9 cellular contexts compared by ENCODE assay signal in the genomic region with DNA sequence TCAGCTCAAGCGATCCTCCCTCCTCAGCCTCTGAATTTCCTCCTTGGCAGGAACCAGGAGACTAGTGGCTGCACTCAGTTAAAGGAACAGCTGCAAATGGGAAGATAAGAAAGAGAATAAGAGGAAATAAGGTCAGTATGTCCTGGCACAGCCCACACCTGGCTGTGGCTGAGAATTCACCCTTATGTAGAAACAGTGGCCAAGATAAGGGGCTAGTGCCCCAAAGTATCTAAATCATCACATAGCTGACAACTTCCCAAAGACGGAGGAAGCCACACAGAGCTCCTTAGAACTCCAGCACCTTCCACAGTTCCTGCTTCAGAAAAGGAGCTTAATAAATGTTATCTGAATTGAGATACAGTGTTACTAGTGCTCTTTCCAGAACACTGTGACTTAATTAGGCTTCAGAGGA. TPM values are rescaled to one million over a fixed set of nuclear protein-coding genes. Genes with fewer than 3 reads are reported as not detected.
DNase-seq lines count a peak whose midpoint lies in the region; ATAC-seq, FAIRE-seq and TF ChIP-seq lines count a peak whose summit lies in the region.
"Had no signal": no experiment of that assay in that cellular context is flagged by ENCODE, and none has a peak within 500 bp of the region (broad histone marks: within the 10 kb centered on the region; RNA-seq: fewer than 3 reads in every experiment).

No MANE protein-coding gene starts in this region.

- H3K9me1 ChIP-seq in K562 (ENCODE audit: control insufficient read depth, insufficient read depth, low read length), result no peaks in the 10 kb centered on the region

- in situ Hi-C loops in K562 (cut with MboI), result no loop called here

- H4K20me1 ChIP-seq in K562 (replicated peaks; ENCODE audit: control insufficient read depth, insufficient read depth, low read length), result no peaks in the 10 kb centered on the region

- H3K4me1 ChIP-seq in K562 (replicated peaks in 1 of 2; ENCODE audit: control insufficient read depth in 2 of 2, insufficient read depth in 2 of 2, low read length in 2 of 2), result peaks cover 7 to 29% of the 10 kb centered on the region in 2 experiments

- no peaks in the 10 kb centered on the region for H3K9me3 ChIP-seq in K562 (replicated peaks; ENCODE audit: control insufficient read depth, insufficient read depth, low read depth, low read length)

- BruUV-seq in K562 (replicated peaks; lab: Mats Ljungman, UMichigan), result no TSS peak

- intact Hi-C loops in K562 (cut with micrococcal nuclease) (no loop called here), left colon (cut with DNase I, micrococcal nuclease) (no loop called here)

- peak overlapping the region; percentile 61 for H3K4me2 ChIP-seq in K562 (ENCODE audit: insufficient read depth, low read length)

- FAIRE-seq in K562 (lab: Jason Lieb, UNC), result peak; percentile 86

- WGBS in K562 (ENCODE audit: insufficient coverage, low coverage, missing lambda C conversion rate), result 0% methylated on average over 2 of the region's 2 CpGs

- H3K79me2 ChIP-seq in K562 (ENCODE audit: control insufficient read depth, insufficient read depth, low read length), result peaks cover 26% of the 10 kb centered on the region

- peak; percentile 27 for DNase-seq in KG1 (lab: John Stamatoyannopoulos, UW)
- DNase-seq in K562 (ENCODE audit: extremely low read depth in 1 of 4, low spot score in 3 of 4), result peak; percentile 63 to 80 (median 67)
- DNase-seq in left colon, result peak; percentile 12 to 29
- peak; percentile 16 for DNase-seq in superior temporal gyrus (ENCODE audit: extremely low spot score)
- DNase-seq in NCI-H1048 (lab: John Stamatoyannopoulos, UW), result no peak
- no peak for DNase-seq in inferior parietal cortex (ENCODE audit: extremely low spot score)
- DNase-seq in NCI-H146 (lab: John Stamatoyannopoulos, UW), result no peak
- no peak for DNase-seq in HPDE6-E6E7 (ENCODE audit: extremely low spot score)

- peak overlapping the region; percentile 6 to 34; a peak in 2 of 4 replicates for H3K9ac ChIP-seq in K562 (ENCODE audit: insufficient read depth in 1 of 2, low read depth in 2 of 2, low read length in 2 of 2)

- H3K27ac ChIP-seq in K562 (ENCODE audit: extremely low read depth, low read depth, low read length), result peak overlapping the region; percentile 57

- CTCF ChIA-PET in K562 (lab: Yijun Ruan, JAX; ENCODE audit: low intra/inter-chr PET ratio), result no interaction called here

- ATAC-seq in K562, result peak; percentile 22
- ATAC-seq in left colon, result peak; percentile 30

- TF ChIP-seq POLR2A in K562 (conservative IDR thresholded peaks at IDR 0.05), result no peak

- no peak overlapping the region for H3K4me3 ChIP-seq in K562

- peak overlapping the region; percentile 79 for H2AFZ ChIP-seq in K562 (ENCODE audit: low read depth, low read length)

- TF ChIP-seq CTCF in K562 (IDR thresholded peaks at IDR 0.05 in 2 of 3, conservative IDR thresholded peaks at IDR 0.05 in 1 of 3; ENCODE audit: insufficient read depth in 2 of 3, low read depth in 1 of 3, low read length in 3 of 3), result no peak

- TF ChIP-seq EP300 in K562 (IDR thresholded peaks at IDR 0.05; ENCODE audit: low read length), result peak; percentile 79

- TF ChIP-seq RAD21 in K562 (CRISPR knock-in tag; conservative IDR thresholded peaks at IDR 0.05 in 1 of 2, IDR thresholded peaks at IDR 0.05 in 1 of 2), result no peak

- no peaks in the 10 kb centered on the region for H3K27me3 ChIP-seq in K562 (ENCODE audit: control insufficient read depth in 2 of 2, insufficient read depth in 2 of 2, low read length in 2 of 2)

- H3K36me3 ChIP-seq in K562 (ENCODE audit: control insufficient read depth, insufficient read depth, low read length), result no peaks in the 10 kb centered on the region

- POLR2A ChIA-PET in K562 (lab: Yijun Ruan, JAX), result interaction anchor here (0.7 to 1.7 kb wide), 3 partner anchors 9 to 729 kb away, joined by 3 to 8 read pairs (median 3); no protein-coding TSS in a partner anchor

TF ChIP-seq in K562, 482 proteins besides CTCF, POLR2A, EP300 and RAD21 (continues in another document):
- TF ChIP-seq ARID1B (IDR thresholded peaks at IDR 0.05) (peak; percentile 91), RNF2 (IDR thresholded peaks at IDR 0.05) (0 out of 2 replicates have a peak, but pooled peaks have one; percentile 28), SMAD4 (CRISPR knock-in tag; conservative IDR thresholded peaks at IDR 0.05) (peak; percentile 82; the same call in 1 of the 2 replicates), PCBP2 (IDR thresholded peaks at IDR 0.05; ENCODE audit: low read depth, low read length, poor library complexity, severe bottlenecking) (no peak), CXXC5 (CRISPR knock-in tag; IDR thresholded peaks at IDR 0.05) (peak; percentile 41; the same call in 1 of the 2 replicates), SIRT6 (IDR thresholded peaks at IDR 0.05; ENCODE audit: low read depth, low read length) (no peak), MTA2 (IDR thresholded peaks at IDR 0.05; ENCODE audit: low read depth) (peak; percentile 84), HDAC3 (IDR thresholded peaks at IDR 0.05; ENCODE audit: borderline replicate concordance, partially characterized antibody) (peak; percentile 30), ELF1 (tag; IDR thresholded peaks at IDR 0.05) (peak; percentile 37; the same call in 1 of the 2 replicates), PHB2 (IDR thresholded peaks at IDR 0.05; ENCODE audit: low read depth) (no peak), ZNF212 (CRISPR knock-in tag; IDR thresholded peaks at IDR 0.05) (no peak), PML (IDR thresholded peaks at IDR 0.05; ENCODE audit: low read length) (peak; percentile 63; the same call in 1 of the 2 replicates), ESRRA (IDR thresholded peaks at IDR 0.05; ENCODE audit: borderline replicate concordance, low read depth) (peak; percentile 45; the same call in 1 of the 2 replicates), GATAD2B (IDR thresholded peaks at IDR 0.05; ENCODE audit: borderline replicate concordance) (peak; percentile 46; the same call in 1 of the 2 replicates), DACH1 (IDR thresholded peaks at IDR 0.05; ENCODE audit: partially characterized antibody) (peak; percentile 43)
- TF ChIP-seq, protein P1, sequence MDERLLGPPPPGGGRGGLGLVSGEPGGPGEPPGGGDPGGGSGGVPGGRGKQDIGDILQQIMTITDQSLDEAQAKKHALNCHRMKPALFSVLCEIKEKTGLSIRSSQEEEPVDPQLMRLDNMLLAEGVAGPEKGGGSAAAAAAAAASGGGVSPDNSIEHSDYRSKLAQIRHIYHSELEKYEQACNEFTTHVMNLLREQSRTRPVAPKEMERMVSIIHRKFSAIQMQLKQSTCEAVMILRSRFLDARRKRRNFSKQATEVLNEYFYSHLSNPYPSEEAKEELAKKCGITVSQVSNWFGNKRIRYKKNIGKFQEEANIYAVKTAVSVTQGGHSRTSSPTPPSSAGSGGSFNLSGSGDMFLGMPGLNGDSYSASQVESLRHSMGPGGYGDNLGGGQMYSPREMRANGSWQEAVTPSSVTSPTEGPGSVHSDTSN (CRISPR knock-in tag; IDR thresholded peaks at IDR 0.05; ENCODE audit: low read depth), result no peak
- TF ChIP-seq, protein P1 (tag; conservative IDR thresholded peaks at IDR 0.05; ENCODE audit: low read depth), result peak; percentile 77

RNA-seq across cellular contexts. Expression of a gene that starts 2.3 kb away (rescaled TPM):
- total RNA-seq in K562 (2011; cell fraction: chromatin; rRNA removed; ENCODE audit: low replicate concordance), result 9.3 and 16.5 TPM in 2 replicates
- 11.1 and 14.0 TPM in 2 replicates for total RNA-seq in K562 (2011; cell fraction: nucleolus; rRNA removed)
- 12.3 and 16.3 TPM in 2 replicates for total RNA-seq in K562 (2011; cell fraction: nucleoplasm; rRNA removed)
- total RNA-seq in K562 (2014; rRNA removed), result 24.8 and 25.1 TPM in 2 replicates
- 12.3 and 13.7 TPM in 2 replicates for total RNA-seq in K562 (2014; rRNA removed; fragmentation: Illumina TruSeq; extraction: Trizol)
- total RNA-seq in K562 (2015; rRNA removed; fragmentation: Illumina TruSeq; extraction: Trizol), result 12.1 and 12.4 TPM in 2 replicates
- total RNA-seq in K562 (2021), result 12.0 and 14.0 TPM in 2 replicates
- polyA plus RNA-seq in K562 (2011; rRNA removed), result 5.7 and 7.1 TPM in 2 replicates
- polyA plus RNA-seq in K562 (2011; cell fraction: cytosol; rRNA removed), result 5.1 TPM in 2 replicates
- polyA plus RNA-seq in K562 (2011; cell fraction: nucleus; rRNA removed), result 3.8 and 4.5 TPM in 2 replicates
- 9.0 and 13.6 TPM in 2 replicates for polyA plus RNA-seq in K562 (2012)
- polyA plus RNA-seq in K562 (2014; fragmentation: Illumina TruSeq; extraction: Trizol), result 9.1 and 10.7 TPM in 2 replicates
- 1 to 10 TPM in 1 of 2 experiments, under 1 TPM in 1; 0.89 to 1.5 TPM for polyA plus RNA-seq in K562 (2014; fragmentation: Nextera tagmentation; extraction: Ambion mirVana)
- 10.5 and 14.8 TPM in 2 replicates for polyA plus RNA-seq in K562 (2014; rRNA removed)
- 9.3 and 9.4 TPM in 2 replicates for polyA minus RNA-seq in K562 (2011; rRNA and poly(A)+ RNA removed)
- polyA minus RNA-seq in K562 (2011; cell fraction: cytosol; rRNA and poly(A)+ RNA removed), result 7.7 and 8.4 TPM in 2 replicates
- 14.2 and 15.5 TPM in 2 replicates for polyA minus RNA-seq in K562 (2011; cell fraction: nucleus; rRNA and poly(A)+ RNA removed)
- total RNA-seq in left colon, result 10 to 100 TPM; 19.2 to 21.2 TPM

RNA-seq across cellular contexts. Expression of a gene that starts 33.2 kb away (rescaled TPM):
- not detected in 2 replicates for total RNA-seq in K562 (2011; cell fraction: chromatin; rRNA removed; ENCODE audit: low replicate concordance)
- total RNA-seq in K562 (2011; cell fraction: nucleolus; rRNA removed), result not detected in 2 replicates
- not detected in 2 replicates for total RNA-seq in K562 (2011; cell fraction: nucleoplasm; rRNA removed)
- not detected in 2 replicates for total RNA-seq in K562 (2014; rRNA removed)
- total RNA-seq in K562 (2014; rRNA removed; fragmentation: Illumina TruSeq; extraction: Trizol), result not detected in 2 replicates
- total RNA-seq in K562 (2015; rRNA removed; fragmentation: Illumina TruSeq; extraction: Trizol), result not detected in 2 replicates
- not detected in 2 replicates for total RNA-seq in K562 (2021)
- not detected in 2 replicates for polyA plus RNA-seq in K562 (2011; rRNA removed)
- polyA plus RNA-seq in K562 (2011; cell fraction: cytosol; rRNA removed), result not detected in 2 replicates
- not detected in 2 replicates for polyA plus RNA-seq in K562 (2011; cell fraction: nucleus; rRNA removed)
- polyA plus RNA-seq in K562 (2012), result not detected in 2 replicates
- polyA plus RNA-seq in K562 (2014; fragmentation: Illumina TruSeq; extraction: Trizol), result not detected in 2 replicates
- not detected for polyA plus RNA-seq in K562 (2014; fragmentation: Nextera tagmentation; extraction: Ambion mirVana)
- polyA plus RNA-seq in K562 (2014; rRNA removed), result not detected in 2 replicates
- polyA minus RNA-seq in K562 (2011; rRNA and poly(A)+ RNA removed), result not detected in 2 replicates
- not detected in 2 replicates for polyA minus RNA-seq in K562 (2011; cell fraction: cytosol; rRNA and poly(A)+ RNA removed)
- polyA minus RNA-seq in K562 (2011; cell fraction: nucleus; rRNA and poly(A)+ RNA removed), result not detected in 2 replicates
- total RNA-seq in left colon, result not detected
- total RNA-seq: mononuclear cell had no signal

Comparison
In these comparisons a context has a peak if more than half of its experiments do, and no peak if none do; other contexts are left out.
1. DNase-seq: peak in KG1 (single experiment), K562 (4 of 4), left colon (2 of 2) and superior temporal gyrus (single experiment); none in NCI-H1048 (single experiment), inferior parietal cortex (single experiment), NCI-H146 (single experiment) and HPDE6-E6E7 (single experiment).